ENCODE assay signal across 9 cellular contexts in the genomic region with DNA sequence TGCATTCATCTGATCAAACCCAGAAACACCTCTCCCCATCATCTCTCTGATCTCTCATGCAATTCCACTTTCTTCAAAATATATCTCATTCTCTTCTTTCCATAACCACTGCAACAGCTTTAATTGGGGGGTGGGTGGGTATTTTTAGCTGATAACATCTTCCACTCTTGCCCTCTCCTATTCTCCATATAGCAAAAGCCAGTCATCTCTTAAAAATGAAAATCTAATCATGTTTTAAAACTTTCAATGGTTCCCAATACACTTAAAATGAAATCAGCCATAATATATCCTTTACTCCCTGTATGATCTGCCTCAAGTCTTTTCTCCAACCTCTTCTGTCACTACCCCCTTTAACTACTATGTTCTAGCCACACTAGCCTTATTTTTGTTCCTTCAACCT. TPM values are rescaled to one million over a fixed set of nuclear protein-coding genes. Genes with fewer than 3 reads are reported as not detected.
DNase-seq lines count a peak whose midpoint lies in the region; ATAC-seq, FAIRE-seq and TF ChIP-seq lines count a peak whose summit lies in the region.
"Had no signal": no experiment of that assay in that cellular context is flagged by ENCODE, and none has a peak within 500 bp of the region (broad histone marks: within the 10 kb centered on the region; RNA-seq: fewer than 3 reads in every experiment).

No MANE protein-coding gene starts in this region.

- no peak for FAIRE-seq in H54 (lab: Jason Lieb, UNC)

- TF ChIP-seq EP300 in esophagus muscularis mucosa (IDR thresholded peaks at IDR 0.05): no peak

- H3K36me3 ChIP-seq in GM06990 (ENCODE audit: control insufficient read depth, insufficient read depth, low read length): peaks cover 3% of the 10 kb centered on the region
- H3K36me3 ChIP-seq in RWPE2 (ENCODE audit: low read depth): peaks cover 32% of the 10 kb centered on the region
- peaks cover 12% of the 10 kb centered on the region in 4 donors for H3K36me3 ChIP-seq in esophagus muscularis mucosa
- H3K36me3 ChIP-seq in prostate gland: no peaks in the 10 kb centered on the region

- H3K4me1 ChIP-seq in RWPE2 (ENCODE audit: insufficient read depth, poor library complexity, severe bottlenecking): peaks cover 11% of the 10 kb centered on the region
- H3K4me1 ChIP-seq in esophagus muscularis mucosa: peaks cover 16 to 48% (median 44%) of the 10 kb centered on the region in 4 donors
- no peaks in the 10 kb centered on the region for H3K4me1 ChIP-seq in prostate gland (replicated peaks)

- H3K27ac ChIP-seq in RWPE2 (ENCODE audit: poor library complexity, severe bottlenecking) (no peak overlapping the region), esophagus muscularis mucosa (replicated peaks in 1 of 4) (no peak overlapping the region), prostate gland (no peak overlapping the region)

- ATAC-seq in RWPE2 (ENCODE audit: low read depth) (no peak), HG03196 (IDR thresholded peaks at IDR 0.05; ENCODE audit: unreplicated experiment) (no peak)

- no peak for DNase-seq in GM06990 (ENCODE audit: extremely low read depth, insufficient read length)
- DNase-seq in RWPE2 (ENCODE audit: low spot score): no peak
- DNase-seq in esophagus muscularis mucosa (ENCODE audit: extremely low spot score): no peak
- no peak for DNase-seq in prostate gland (ENCODE audit: low spot score)
- no peak for DNase-seq in activated effector memory CD4-positive, alpha-beta T cell treated with Interleukin-2 at 50 U/mL for 16 hours
- no peak for DNase-seq in NCI-H748 (lab: John Stamatoyannopoulos, UW; ENCODE audit: unreplicated experiment)
- DNase-seq in H54 (ENCODE audit: insufficient read length, low spot score): no peak

- no peak for TF ChIP-seq POLR2A in esophagus muscularis mucosa (IDR thresholded peaks at IDR 0.05; ENCODE audit: low read depth)
- no peak for TF ChIP-seq POLR2A in prostate gland (IDR thresholded peaks at IDR 0.05)
- TF ChIP-seq POLR2A in H54 (IDR thresholded peaks at IDR 0.05; ENCODE audit: low read depth, low read length): no peak

- intact Hi-C loops in esophagus muscularis mucosa (cut with DNase I): loop anchor here (5.0 kb wide), 1 partner anchor 90 kb away; the partner anchor contains the start of gene ACBD5
- intact Hi-C loops in prostate gland (cut with DNase I): loop anchor here (10.0 kb wide), 1 partner anchor 48 kb away; the partner anchor contains the start of gene ANKRD26

- H3K27me3 ChIP-seq in GM06990 (replicated peaks; ENCODE audit: control insufficient read depth, insufficient read depth, low read length) (no peaks in the 10 kb centered on the region), RWPE2 (ENCODE audit: insufficient read depth, poor library complexity, severe bottlenecking) (no peaks in the 10 kb centered on the region), esophagus muscularis mucosa (no peaks in the 10 kb centered on the region), prostate gland (replicated peaks; ENCODE audit: insufficient read depth) (no peaks in the 10 kb centered on the region)

- TF ChIP-seq CTCF in GM06990 (IDR thresholded peaks at IDR 0.05; ENCODE audit: insufficient read depth, low read length, poor library complexity, severe bottlenecking): no peak
- no peak for TF ChIP-seq CTCF in RWPE2 (IDR thresholded peaks at IDR 0.05; ENCODE audit: poor library complexity, severe bottlenecking)
- TF ChIP-seq CTCF in esophagus muscularis mucosa (IDR thresholded peaks at IDR 0.05): no peak
- TF ChIP-seq CTCF in prostate gland (IDR thresholded peaks at IDR 0.05): no peak

- H3K9me3 ChIP-seq in RWPE2 (ENCODE audit: severe bottlenecking): no peaks in the 10 kb centered on the region
- no peaks in the 10 kb centered on the region for H3K9me3 ChIP-seq in esophagus muscularis mucosa
- no peaks in the 10 kb centered on the region for H3K9me3 ChIP-seq in prostate gland

- peak overlapping the region; percentile 82 for H3K4me3 ChIP-seq in GM06990 (replicated peaks; ENCODE audit: low read depth, low read length)
- H3K4me3 ChIP-seq in RWPE2 (ENCODE audit: severe bottlenecking): peak overlapping the region; percentile 78
- H3K4me3 ChIP-seq in esophagus muscularis mucosa: peak overlapping the region; percentile 74 to 80 (median 80)
- H3K4me3 ChIP-seq in prostate gland: peak overlapping the region; percentile 2 to 70
- H3K4me3 ChIP-seq: lung had no signal

RNA-seq across cellular contexts. Expression of gene YME1L1, which starts 1.5 kb away (rescaled TPM):
- total RNA-seq in esophagus muscularis mucosa (10 to 100 TPM; 63.9 to 81.2 (median 66.0) TPM), prostate gland (10 to 100 TPM; 71.8 to 89.9 TPM)

RNA-seq across cellular contexts. Expression of gene MASTL, which starts 2.5 kb away (rescaled TPM):
- 1 to 10 TPM; 3.0 to 6.2 (median 4.1) TPM for total RNA-seq in esophagus muscularis mucosa
- total RNA-seq in prostate gland: 10 to 100 TPM in 1 of 2 donors, 1 to 10 TPM in 1; 8.5 to 14.3 TPM

RNA-seq across cellular contexts. Expression of gene ANKRD26, which starts 52.4 kb away (rescaled TPM):
- 10 to 100 TPM in 1 of 4 donors, 1 to 10 TPM in 3; 4.0 to 12.5 (median 6.2) TPM for total RNA-seq in esophagus muscularis mucosa
- total RNA-seq in prostate gland: 10 to 100 TPM in 1 of 2 donors, 1 to 10 TPM in 1; 5.7 to 10.5 TPM
